In genomic region chr21:21165063-21165645, GRCh38 we compare ENCODE assay signal across 12 cellular contexts.
DNase-seq lines count a peak whose midpoint lies in the region; TF ChIP-seq lines count a peak whose summit lies in the region.
"Had no signal": no experiment of that assay in that cellular context is flagged by ENCODE, and none has a peak within 500 bp of the region (broad histone marks: within the 10 kb centered on the region; RNA-seq: fewer than 3 reads in every experiment).

No MANE protein-coding gene starts in this region.

- DNase-seq in H4 (ENCODE audit: low spot score) = peak; percentile 84
- peak; percentile 94 for DNase-seq in adipocyte (ENCODE audit: low read depth)
- no peak for DNase-seq in left ventricle myocardium inferior
- DNase-seq in smooth muscle cell of the brain vasculature (ENCODE audit: low read depth, low spot score) = peak; percentile 70
- no peak for DNase-seq in NCI-H1105 treated with DMSO at 0.1 percent for 48 hours (lab: John Stamatoyannopoulos, UW)
- no peak for DNase-seq in activated CD8-positive, alpha-beta memory T cell treated with anti-CD3 and anti-CD28 coated beads for 24 hours
- DNase-seq in H7 = no peak
- DNase-seq: activated CD4-positive, alpha-beta memory T cell treated with anti-CD3 and anti-CD28 coated beads, Interleukin-2, amount 10 ng/mL, durations not matched to agents 7 days and 5 days; activated naive CD4-positive, alpha-beta T cell treated with anti-CD3 and anti-CD28 coated beads, Interleukin-2, amount 10 ng/mL, durations not matched to agents 7 days and 5 days; dorsolateral prefrontal cortex had no signal

- H3K27me3 ChIP-seq in adipocyte (replicated peaks; ENCODE audit: control insufficient read depth, insufficient read depth, low read length) (no peaks in the 10 kb centered on the region), left ventricle myocardium inferior (ENCODE audit: low read depth) (no peaks in the 10 kb centered on the region), H7 (ENCODE audit: control insufficient read depth, insufficient read depth, low read length) (no peaks in the 10 kb centered on the region)
- H3K27me3 ChIP-seq: dorsolateral prefrontal cortex had no signal

- H3K36me3 ChIP-seq in adipocyte (ENCODE audit: control insufficient read depth, insufficient read depth, low read length, severe bottlenecking) (no peaks in the 10 kb centered on the region), left ventricle myocardium inferior (no peaks in the 10 kb centered on the region), H7 (replicated peaks; ENCODE audit: control insufficient read depth, insufficient read depth, low read length) (no peaks in the 10 kb centered on the region)

- peak overlapping the region; percentile 32 for H3K27ac ChIP-seq in left ventricle myocardium inferior (replicated peaks)
- H3K27ac ChIP-seq: dorsolateral prefrontal cortex, KMS-11 had no signal

- H3K9me3 ChIP-seq in adipocyte (ENCODE audit: control insufficient read depth, low read length) = no peaks in the 10 kb centered on the region
- H3K9me3 ChIP-seq in left ventricle myocardium inferior (replicated peaks) = peaks cover 23% of the 10 kb centered on the region

- peak overlapping the region; percentile 37 for H3K9ac ChIP-seq in adipocyte (ENCODE audit: low read length)
- H3K9ac ChIP-seq: KMS-11 had no signal

- no peak for TF ChIP-seq CTCF in left ventricle myocardium inferior (IDR thresholded peaks at IDR 0.05; ENCODE audit: borderline replicate concordance)

- H3K4me3 ChIP-seq in adipocyte (ENCODE audit: low read length) = no peak overlapping the region
- H3K4me3 ChIP-seq in left ventricle myocardium inferior = no peak overlapping the region
- H3K4me3 ChIP-seq in H7 (ENCODE audit: insufficient read depth, low read depth, low read length) = no peak overlapping the region
- H3K4me3 ChIP-seq: dorsolateral prefrontal cortex, lung had no signal

- H3K4me1 ChIP-seq in adipocyte (ENCODE audit: control insufficient read depth, insufficient read depth, low read length) (peaks cover 20% of the 10 kb centered on the region), left ventricle myocardium inferior (peaks cover 8% of the 10 kb centered on the region)

- intact Hi-C loops in left ventricle myocardium inferior (cut with micrococcal nuclease) = no loop called here

Comparison
In these comparisons a context has a peak if more than half of its experiments do, and no peak if none do; other contexts are left out.
1. DNase-seq: peak in H4 (single experiment), adipocyte (single experiment) and smooth muscle cell of the brain vasculature (single experiment); none in left ventricle myocardium inferior (single experiment), NCI-H1105 treated with DMSO at 0.1 percent for 48 hours (single experiment), activated CD8-positive, alpha-beta memory T cell treated with anti-CD3 and anti-CD28 coated beads for 24 hours (single experiment) and H7 (single experiment).